10 cellular contexts compared by ENCODE assay signal in the genomic region with DNA sequence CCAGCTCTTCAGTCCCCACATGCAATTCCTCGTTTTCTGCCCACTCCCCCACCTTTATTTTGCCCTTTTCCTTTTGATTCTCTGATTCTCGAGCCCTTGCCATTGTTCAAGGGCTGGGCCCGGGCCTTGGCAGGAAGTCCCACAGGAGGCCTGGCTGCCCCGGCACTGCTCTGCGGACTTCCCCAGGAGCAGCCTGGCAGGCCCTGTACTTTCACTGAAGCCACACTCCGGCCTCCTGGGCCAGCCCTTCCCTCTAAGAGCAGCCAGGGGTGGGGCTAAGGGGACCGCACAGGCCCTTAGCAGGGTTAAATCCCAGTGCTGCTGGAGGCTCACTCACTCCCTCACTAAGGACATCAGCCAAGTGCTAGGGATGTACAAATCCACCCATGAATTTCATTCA. TPM values are rescaled to one million over a fixed set of nuclear protein-coding genes. Genes with fewer than 3 reads are reported as not detected.
A peak's percentile ranks its signal among the peaks of the same experiment; 100 is the strongest.
DNase-seq lines count a peak whose midpoint lies in the region; ATAC-seq and TF ChIP-seq lines count a peak whose summit lies in the region.
"Had no signal": no experiment of that assay in that cellular context is flagged by ENCODE, and none has a peak within 500 bp of the region (broad histone marks: within the 10 kb centered on the region; RNA-seq: fewer than 3 reads in every experiment).

No MANE protein-coding gene starts in this region.

- peaks cover 0 to 9% of the 10 kb centered on the region in 2 donors for H3K36me3 ChIP-seq in left lung
- no peaks in the 10 kb centered on the region for H3K36me3 ChIP-seq in uterus

- H3K4me3 ChIP-seq in left lung = peak overlapping the region in 1 of 2 donors; percentile 51
- no peak overlapping the region for H3K4me3 ChIP-seq in uterus

- H3K36me3 Mint-ChIP-seq in activated T-cell treated with anti-CD3 and anti-CD28 coated beads, Interleukin-2, amount 50 U/mL, for 72 hours (ENCODE audit: insufficient read depth in 2 of 2) = no peaks in the 10 kb centered on the region
- H3K36me3 Mint-ChIP-seq in activated B cell treated with CpG ODN at 0.5 μM for 24 hours (ENCODE audit: low read depth) = peaks cover 19% of the 10 kb centered on the region

- peak overlapping the region; percentile 25 for H3K4me3 Mint-ChIP-seq in activated T-cell treated with anti-CD3 and anti-CD28 coated beads, Interleukin-2, amount 50 U/mL, for 72 hours
- H3K4me3 Mint-ChIP-seq in activated B cell treated with CpG ODN at 0.5 μM for 24 hours = peak overlapping the region; percentile 86
- H3K4me3 Mint-ChIP-seq: activated CD4-positive, alpha-beta T cell treated with anti-CD3 and anti-CD28 coated beads, Interleukin-2, amount 10 ng/mL, durations not matched to agents 7 days and 5 days had no signal

- CTCF ChIA-PET in activated B cell treated with CpG ODN at 0.5 μM for 24 hours (lab: Charles Lee) = interaction anchor here (1.0 kb wide), 1 partner anchor 73 kb away, joined by 3 read pairs; no protein-coding TSS in a partner anchor

- H3K27ac ChIP-seq in left lung (peak overlapping the region; percentile 26 to 48), uterus (peak overlapping the region; percentile 77 to 83)

- no peak overlapping the region for H3K27ac Mint-ChIP-seq in activated T-cell treated with anti-CD3 and anti-CD28 coated beads, Interleukin-2, amount 50 U/mL, for 72 hours
- no peak overlapping the region for H3K27ac Mint-ChIP-seq in activated B cell treated with CpG ODN at 0.5 μM for 24 hours
- H3K27ac Mint-ChIP-seq: activated CD4-positive, alpha-beta T cell treated with anti-CD3 and anti-CD28 coated beads, Interleukin-2, amount 10 ng/mL, durations not matched to agents 7 days and 5 days had no signal

- no peak for DNase-seq in activated T-cell treated with anti-CD3 and anti-CD28 coated beads, Interleukin-2, amount 50 U/mL, for 72 hours
- DNase-seq in activated T-cell treated with anti-CD3 and anti-CD28 coated beads for 4 hours = no peak
- DNase-seq in activated B cell treated with CpG ODN at 0.5 μM for 24 hours = peak; percentile 29
- peak; percentile 42 to 78 for DNase-seq in left lung
- DNase-seq in uterus = peak; percentile 54 to 55
- DNase-seq in HT-29 (ENCODE audit: low spot score) = no peak
- no peak for DNase-seq in SHP77 treated with DMSO at 0.1 percent for 48 hours (lab: John Stamatoyannopoulos, UW)
- DNase-seq: activated CD4-positive, alpha-beta T cell treated with anti-CD3 and anti-CD28 coated beads, Interleukin-2, amount 10 ng/mL, durations not matched to agents 7 days and 5 days; foreskin melanocyte had no signal

- ATAC-seq in activated T-cell treated with anti-CD3 and anti-CD28 coated beads, Interleukin-2, amount 50 U/mL, for 72 hours (replicated peaks in 1 of 2) = no peak
- ATAC-seq in activated B cell treated with CpG ODN at 0.5 μM for 24 hours (ENCODE audit: low read depth) (peak; percentile 40), left lung (peak; percentile 15), GM18505 (IDR thresholded peaks at IDR 0.05; ENCODE audit: unreplicated experiment) (no peak)

- H3K9me3 ChIP-seq in left lung (no peaks in the 10 kb centered on the region), uterus (no peaks in the 10 kb centered on the region)

- TF ChIP-seq POLR2A in uterus (IDR thresholded peaks at IDR 0.05) (no peak), GM18505 (IDR thresholded peaks at IDR 0.05; ENCODE audit: borderline replicate concordance, extremely low read depth, insufficient read depth, insufficient read length) (no peak)

- TF ChIP-seq CTCF in activated B cell treated with CpG ODN at 0.5 μM for 24 hours (IDR thresholded peaks at IDR 0.05) (no peak), left lung (IDR thresholded peaks at IDR 0.05) (no peak), uterus (IDR thresholded peaks at IDR 0.05) (no peak)

- H3K4me1 Mint-ChIP-seq in activated T-cell treated with anti-CD3 and anti-CD28 coated beads, Interleukin-2, amount 50 U/mL, for 72 hours (ENCODE audit: low read depth) = peaks cover 41% of the 10 kb centered on the region
- peaks cover 68% of the 10 kb centered on the region for H3K4me1 Mint-ChIP-seq in activated B cell treated with CpG ODN at 0.5 μM for 24 hours

- POLR2A ChIA-PET in activated B cell treated with CpG ODN at 0.5 μM for 24 hours (lab: Charles Lee) = interaction anchor here (0.7 to 1.4 kb wide), 2 partner anchors 8 to 37 kb away, joined by 3 read pairs; no protein-coding TSS in a partner anchor

- intact Hi-C loops in activated B cell treated with CpG ODN at 0.5 μM for 24 hours (cut with micrococcal nuclease) = loop anchor here (2.0 kb wide), 1 partner anchor 16 kb away; no protein-coding TSS in a partner anchor
- intact Hi-C loops in left lung (cut with DNase I) = no loop called here
- intact Hi-C loops in uterus (cut with DNase I; ENCODE audit: low total_unique reads) = no loop called here

- no peaks in the 10 kb centered on the region for H3K9me3 Mint-ChIP-seq in activated T-cell treated with anti-CD3 and anti-CD28 coated beads, Interleukin-2, amount 50 U/mL, for 72 hours
- no peaks in the 10 kb centered on the region for H3K9me3 Mint-ChIP-seq in activated B cell treated with CpG ODN at 0.5 μM for 24 hours
- H3K9me3 Mint-ChIP-seq: activated CD4-positive, alpha-beta T cell treated with anti-CD3 and anti-CD28 coated beads, Interleukin-2, amount 10 ng/mL, durations not matched to agents 7 days and 5 days had no signal

- H3K4me1 ChIP-seq in left lung = peaks cover 7 to 55% of the 10 kb centered on the region in 2 donors
- no peaks in the 10 kb centered on the region for H3K4me1 ChIP-seq in uterus

- H3K27me3 ChIP-seq in left lung = peaks cover 10 to 29% of the 10 kb centered on the region in 2 donors
- no peaks in the 10 kb centered on the region for H3K27me3 ChIP-seq in uterus

- H3K27me3 Mint-ChIP-seq in activated T-cell treated with anti-CD3 and anti-CD28 coated beads, Interleukin-2, amount 50 U/mL, for 72 hours (ENCODE audit: low read depth) = peaks cover 22% of the 10 kb centered on the region
- H3K27me3 Mint-ChIP-seq in activated B cell treated with CpG ODN at 0.5 μM for 24 hours = peaks cover 31% of the 10 kb centered on the region

RNA-seq across cellular contexts. Expression of a gene that starts 4.1 kb away (rescaled TPM):
- total RNA-seq in activated T-cell treated with anti-CD3 and anti-CD28 coated beads, Interleukin-2, amount 50 U/mL, for 72 hours = 10 to 100 TPM; 12.5 to 16.4 TPM
- 25.8 and 27.8 TPM in 2 replicates for total RNA-seq in activated B cell treated with CpG ODN at 0.5 μM for 24 hours
- total RNA-seq in left lung = 10 to 100 TPM; 38.7 to 66.8 TPM
- 100 to 1,000 TPM in 1 of 4 donors, 10 to 100 TPM in 2, 1 to 10 TPM in 1; 10.0 to 121 (median 17.5) TPM for total RNA-seq in uterus
- 0.10 TPM in 1 of 2 replicates, not detected in the other for total RNA-seq in HT-29 (2014; rRNA removed; shearing (Covaris generic))

Comparison
In these comparisons a context has a peak if more than half of its experiments do, and no peak if none do; other contexts are left out.
1. ATAC-seq: peak in activated B cell treated with CpG ODN at 0.5 μM for 24 hours (single experiment) and left lung (single experiment); none in activated T-cell treated with anti-CD3 and anti-CD28 coated beads, Interleukin-2, amount 50 U/mL, for 72 hours (0 of 2) and GM18505 (single experiment).
2. DNase-seq: peak in activated B cell treated with CpG ODN at 0.5 μM for 24 hours (single experiment), left lung (2 of 2) and uterus (2 of 2); none in activated T-cell treated with anti-CD3 and anti-CD28 coated beads, Interleukin-2, amount 50 U/mL, for 72 hours (0 of 2), activated T-cell treated with anti-CD3 and anti-CD28 coated beads for 4 hours (single experiment), HT-29 (single experiment) and SHP77 treated with DMSO at 0.1 percent for 48 hours (single experiment).